8 cellular contexts compared by ENCODE assay signal in genomic region chr6:137903933-137904821, GRCh38. TPM values are rescaled to one million over a fixed set of nuclear protein-coding genes. Genes with fewer than 3 reads are reported as not detected.
DNase-seq lines count a peak whose midpoint lies in the region; ATAC-seq and TF ChIP-seq lines count a peak whose summit lies in the region.

No MANE protein-coding gene starts in this region.

- H3K27me3 Mint-ChIP-seq in activated T-cell treated with anti-CD3 and anti-CD28 coated beads, Interleukin-2, amount 50 U/mL, for 4 hours (ENCODE audit: low read depth), result no peaks in the 10 kb centered on the region

- H3K9me3 ChIP-seq in osteoblast (ENCODE audit: low read depth, low read length) (no peaks in the 10 kb centered on the region), transverse colon (no peaks in the 10 kb centered on the region)

- peak; percentile 59 for ATAC-seq in GM21360 (IDR thresholded peaks at IDR 0.05; ENCODE audit: unreplicated experiment)
- ATAC-seq in HG03558 (IDR thresholded peaks at IDR 0.05; ENCODE audit: extremely low read depth, unreplicated experiment), result peak; percentile 71
- ATAC-seq in activated T-cell treated with anti-CD3 and anti-CD28 coated beads, Interleukin-2, amount 50 U/mL, for 4 hours, result peak; percentile 82 to 89

- H3K27ac ChIP-seq in osteoblast (ENCODE audit: low read depth, low read length) (peak overlapping the region; percentile 83), transverse colon (no peak overlapping the region)

- no peaks in the 10 kb centered on the region for H4K20me1 ChIP-seq in osteoblast (ENCODE audit: insufficient read depth, low read length)

- peak overlapping the region; percentile 38 for H2AFZ ChIP-seq in osteoblast (ENCODE audit: low read length)

- H3K9me3 Mint-ChIP-seq in activated T-cell treated with anti-CD3 and anti-CD28 coated beads, Interleukin-2, amount 50 U/mL, for 4 hours, result no peaks in the 10 kb centered on the region

- H3K4me1 ChIP-seq in osteoblast (ENCODE audit: insufficient read depth, low read length), result peaks cover 18% of the 10 kb centered on the region
- H3K4me1 ChIP-seq in transverse colon, result peaks cover 0 to 5% (median 0%) of the 10 kb centered on the region in 4 donors

- TF ChIP-seq POLR2A in transverse colon (IDR thresholded peaks at IDR 0.05), result no peak

- no peaks in the 10 kb centered on the region for H3K79me2 ChIP-seq in osteoblast (ENCODE audit: insufficient read depth, low read length)

- peak overlapping the region; percentile 71 for H3K4me3 Mint-ChIP-seq in activated T-cell treated with anti-CD3 and anti-CD28 coated beads, Interleukin-2, amount 50 U/mL, for 4 hours

- 84% methylated on average over 8 to 12 of the region's 12 CpGs for WGBS in transverse colon (ENCODE audit: low coverage in 1 of 2), 2 donors

- intact Hi-C loops in transverse colon (cut with DNase I; ENCODE audit: low total_unique reads), result no loop called here

- peaks cover 54% of the 10 kb centered on the region for H3K4me1 Mint-ChIP-seq in activated T-cell treated with anti-CD3 and anti-CD28 coated beads, Interleukin-2, amount 50 U/mL, for 4 hours (ENCODE audit: low read depth)

- H3K36me3 ChIP-seq in osteoblast (ENCODE audit: insufficient read depth, low read length) (no peaks in the 10 kb centered on the region), transverse colon (no peaks in the 10 kb centered on the region)

- peak overlapping the region; percentile 75 for H3K4me2 ChIP-seq in osteoblast (ENCODE audit: insufficient read depth, low read length)

- H3K36me3 Mint-ChIP-seq in activated T-cell treated with anti-CD3 and anti-CD28 coated beads, Interleukin-2, amount 50 U/mL, for 4 hours (ENCODE audit: insufficient read depth), result no peaks in the 10 kb centered on the region

- DNase-seq in EH (ENCODE audit: low read depth) (peak; percentile 63), osteoblast (ENCODE audit: insufficient read length, low spot score, missing footprints) (no peak), NCI-H2081 (lab: John Stamatoyannopoulos, UW) (no peak), transverse colon (no peak), G401 (ENCODE audit: low spot score) (no peak)
- peak; percentile 28 for DNase-seq in activated T-cell treated with anti-CD3 and anti-CD28 coated beads, Interleukin-2, amount 50 U/mL, for 4 hours

- TF ChIP-seq EP300 in transverse colon (IDR thresholded peaks at IDR 0.05; ENCODE audit: low read depth), result no peak

- H3K27me3 ChIP-seq in osteoblast (ENCODE audit: insufficient read depth, low read length) (no peaks in the 10 kb centered on the region), transverse colon (no peaks in the 10 kb centered on the region)

- in situ Hi-C loops in transverse colon (cut with MboI; ENCODE audit: low pct_ligation_motif_present in 1 of 4, low pct_unique_long_range_greater_than_20kb in 1 of 4, low sequenced_read_pairs in 3 of 4) (no loop called here), G401 (cut with HindIII; ENCODE audit: low sequenced_read_pairs) (no loop called here)

- TF ChIP-seq CTCF in osteoblast (IDR thresholded peaks at IDR 0.05; ENCODE audit: extremely low read depth, low read depth, low read length) (no peak), transverse colon (IDR thresholded peaks at IDR 0.05) (no peak)

- H3K4me3 ChIP-seq in osteoblast (ENCODE audit: insufficient read depth, low read length), result peak overlapping the region; percentile 15
- H3K4me3 ChIP-seq in transverse colon, result no peak overlapping the region

RNA-seq across cellular contexts. Expression of gene TNFAIP3, which starts 37.1 kb away (rescaled TPM):
- total RNA-seq in activated T-cell treated with anti-CD3 and anti-CD28 coated beads, Interleukin-2, amount 50 U/mL, for 4 hours, result 100 to 1,000 TPM; 254 to 441 (median 334) TPM
- total RNA-seq in osteoblast (8.5 and 10.5 TPM in 2 replicates), transverse colon (10 to 100 TPM; 21.4 to 46.8 (median 36.3) TPM)
- 0.75 and 2.2 TPM in 2 replicates for total RNA-seq in G401 (2014; rRNA removed; shearing (Covaris generic))

Comparison
In these comparisons a context has a peak if more than half of its experiments do, and no peak if none do; other contexts are left out.
1. DNase-seq: peak in EH (single experiment) and activated T-cell treated with anti-CD3 and anti-CD28 coated beads, Interleukin-2, amount 50 U/mL, for 4 hours (single experiment); none in osteoblast (single experiment), NCI-H2081 (0 of 2), transverse colon (single experiment) and G401 (single experiment).
2. RNA of gene TNFAIP3, which starts 37.1 kb away (total RNA-seq): 254 to 441 TPM in activated T-cell treated with anti-CD3 and anti-CD28 coated beads, Interleukin-2, amount 50 U/mL, for 4 hours; 21.4 to 46.8 TPM in transverse colon, 8.5 to 10.5 TPM in osteoblast and 0.75 to 2.2 TPM in G401; every median in the first group is over 4 times any median in the second.
3. Peak in every context shown above with its lines, with median percentiles within 50 percentile points of each other: ATAC-seq.